ENCODE assay signal across 9 cellular contexts in genomic region chr1:29282924-29283803, GRCh38. TPM values are rescaled to one million over a fixed set of nuclear protein-coding genes. Genes with fewer than 3 reads are reported as not detected.
A peak's percentile ranks its signal among the peaks of the same experiment; 100 is the strongest.
DNase-seq lines count a peak whose midpoint lies in the region; ATAC-seq, FAIRE-seq and TF ChIP-seq lines count a peak whose summit lies in the region.
"Had no signal": no experiment of that assay in that cellular context is flagged by ENCODE, and none has a peak within 500 bp of the region (broad histone marks: within the 10 kb centered on the region; RNA-seq: fewer than 3 reads in every experiment).

No MANE protein-coding gene starts in this region.

- H3K4me3 ChIP-seq in NB4 (ENCODE audit: low read depth, low read length) (no peak overlapping the region), K562 (peak overlapping the region; percentile 42)

- peak overlapping the region; percentile 85 for H3K4me2 ChIP-seq in K562 (ENCODE audit: insufficient read depth, low read length)

- no peaks in the 10 kb centered on the region for H3K79me2 ChIP-seq in K562 (ENCODE audit: control insufficient read depth, insufficient read depth, low read length)

- peaks cover 11 to 25% of the 10 kb centered on the region in 2 experiments; a peak in 4 of 5 replicates for H3K4me1 ChIP-seq in K562 (replicated peaks in 1 of 2; ENCODE audit: control insufficient read depth in 2 of 2, insufficient read depth in 2 of 2, low read length in 2 of 2)

- H3K9me3 ChIP-seq in K562 (replicated peaks; ENCODE audit: control insufficient read depth, insufficient read depth, low read depth, low read length) = no peaks in the 10 kb centered on the region

- no TSS peak for BruUV-seq in K562 (replicated peaks; lab: Mats Ljungman, UMichigan)

- no peaks in the 10 kb centered on the region for H3K9me1 ChIP-seq in K562 (ENCODE audit: control insufficient read depth, insufficient read depth, low read length)

- H3K27ac ChIP-seq in K562 (ENCODE audit: extremely low read depth, low read depth, low read length) = no peak overlapping the region; the same call in 2 of the 3 replicates
- H3K27ac ChIP-seq: C4-2B had no signal

- ATAC-seq in K562 (peak; percentile 94), GM19035 (IDR thresholded peaks at IDR 0.05; ENCODE audit: unreplicated experiment) (no peak), HG03045 (IDR thresholded peaks at IDR 0.05; ENCODE audit: unreplicated experiment) (no peak)

- CTCF ChIA-PET in K562 (lab: Yijun Ruan, JAX; ENCODE audit: low intra/inter-chr PET ratio) = no interaction called here

- no peaks in the 10 kb centered on the region for H4K20me1 ChIP-seq in K562 (replicated peaks; ENCODE audit: control insufficient read depth, insufficient read depth, low read length)

- no peak for TF ChIP-seq POLR2A in NB4 (IDR thresholded peaks at IDR 0.05; ENCODE audit: extremely low read depth, insufficient read length)
- TF ChIP-seq POLR2A in K562 (conservative IDR thresholded peaks at IDR 0.05) = no peak

- TF ChIP-seq RAD21 in K562 (CRISPR knock-in tag; conservative IDR thresholded peaks at IDR 0.05 in 1 of 2, IDR thresholded peaks at IDR 0.05 in 1 of 2) = no peak

- intact Hi-C loops in K562 (cut with micrococcal nuclease) = no loop called here

- POLR2A ChIA-PET in K562 (lab: Yijun Ruan, JAX) = interaction anchor here (0.6 to 1.4 kb wide), 7 partner anchors 8 to 75 kb away, joined by 3 to 5 read pairs (median 3); partner anchors contain the start of gene MECR

- H3K9ac ChIP-seq in K562 (ENCODE audit: insufficient read depth in 1 of 2, low read depth in 2 of 2, low read length in 2 of 2) = peak overlapping the region; percentile 12 to 84; a peak in 3 of 4 replicates

- H2AFZ ChIP-seq in K562 (ENCODE audit: low read depth, low read length) = peak overlapping the region; percentile 98

- H3K36me3 ChIP-seq in K562 (ENCODE audit: control insufficient read depth, insufficient read depth, low read length) = no peaks in the 10 kb centered on the region

- WGBS in K562 (ENCODE audit: insufficient coverage, low coverage, missing lambda C conversion rate) = 4% methylated on average over 16 of the region's 16 CpGs

- no peak for TF ChIP-seq CTCF in NB4 (IDR thresholded peaks at IDR 0.05; ENCODE audit: low read depth, low read length)
- no peak for TF ChIP-seq CTCF in K562 (IDR thresholded peaks at IDR 0.05 in 2 of 3, conservative IDR thresholded peaks at IDR 0.05 in 1 of 3; ENCODE audit: insufficient read depth in 2 of 3, low read depth in 1 of 3, low read length in 3 of 3)

- in situ Hi-C loops in K562 (cut with MboI) = no loop called here

- TF ChIP-seq EP300 in K562 (IDR thresholded peaks at IDR 0.05; ENCODE audit: low read length) = no peak

- peak; percentile 99 for FAIRE-seq in K562 (lab: Jason Lieb, UNC)

- H3K27me3 ChIP-seq in K562 (ENCODE audit: control insufficient read depth in 2 of 2, insufficient read depth in 2 of 2, low read length in 2 of 2) = peaks cover 2 to 16% of the 10 kb centered on the region in 2 experiments

- peak; percentile 13 for DNase-seq in NK-92 treated with Interleukin-12 subunit alpha and Interleukin-12 subunit beta, amount 100 ng/mL, for 24 hours (lab: John Stamatoyannopoulos, UW)
- no peak for DNase-seq in NK-92 (lab: John Stamatoyannopoulos, UW; ENCODE audit: unreplicated experiment)
- DNase-seq in NB4 (ENCODE audit: low read depth) = peak; percentile 63
- DNase-seq in K562 (ENCODE audit: extremely low read depth in 1 of 4, low spot score in 3 of 4) = peak; percentile 97 to 99 (median 99)
- peak; percentile 94 for DNase-seq in left kidney (ENCODE audit: low read depth, low spot score)
- no peak for DNase-seq in stimulated activated naive CD4-positive, alpha-beta T cell (lab: John Stamatoyannopoulos, UW)

TF ChIP-seq in K562, 482 proteins besides CTCF, POLR2A, EP300 and RAD21 (continues in another document):
- no peak for TF ChIP-seq ZNF197 (CRISPR knock-in tag; IDR thresholded peaks at IDR 0.05; ENCODE audit: low read depth)
- TF ChIP-seq DPF2 (IDR thresholded peaks at IDR 0.05) = no peak; the same call in 1 of the 2 replicates
- no peak for TF ChIP-seq NCOA1 (IDR thresholded peaks at IDR 0.05; ENCODE audit: low read depth)
- no peak for TF ChIP-seq NR4A1 (CRISPR knock-in tag; IDR thresholded peaks at IDR 0.05)
- no peak for TF ChIP-seq NR4A1 (tag; IDR thresholded peaks at IDR 0.05)
- peak; percentile 53 for TF ChIP-seq EGR1 (conservative IDR thresholded peaks at IDR 0.05)
- 0 out of 4 replicates have a peak, but pooled peaks of 1 of the 2 experiments have one; percentile 45 for TF ChIP-seq TEAD1 (CRISPR knock-in tag; IDR thresholded peaks at IDR 0.05)
- TF ChIP-seq TEAD4 (IDR thresholded peaks at IDR 0.05; ENCODE audit: low read length) = peak; percentile 47; the same call in 1 of the 2 replicates
- TF ChIP-seq TEAD4 (CRISPR knock-in tag; IDR thresholded peaks at IDR 0.05; ENCODE audit: borderline replicate concordance) = no peak
- TF ChIP-seq CTBP1 (IDR thresholded peaks at IDR 0.05; ENCODE audit: borderline replicate concordance) = peak; percentile 37; the same call in 1 of the 2 replicates
- TF ChIP-seq HDGF (IDR thresholded peaks at IDR 0.05) = peak; percentile 55
- no peak for TF ChIP-seq ZNF778 (CRISPR knock-in tag; IDR thresholded peaks at IDR 0.05)
- TF ChIP-seq ZNF444 (CRISPR knock-in tag; IDR thresholded peaks at IDR 0.05) = no peak
- no peak for TF ChIP-seq CXXC5 (CRISPR knock-in tag; IDR thresholded peaks at IDR 0.05)
- no peak for TF ChIP-seq MYC (IDR thresholded peaks at IDR 0.05; ENCODE audit: low read depth, low read length)
- TF ChIP-seq MYC (CRISPR knock-in tag; IDR thresholded peaks at IDR 0.05; ENCODE audit: borderline replicate concordance, low read depth) = no peak
- TF ChIP-seq, protein P1, sequence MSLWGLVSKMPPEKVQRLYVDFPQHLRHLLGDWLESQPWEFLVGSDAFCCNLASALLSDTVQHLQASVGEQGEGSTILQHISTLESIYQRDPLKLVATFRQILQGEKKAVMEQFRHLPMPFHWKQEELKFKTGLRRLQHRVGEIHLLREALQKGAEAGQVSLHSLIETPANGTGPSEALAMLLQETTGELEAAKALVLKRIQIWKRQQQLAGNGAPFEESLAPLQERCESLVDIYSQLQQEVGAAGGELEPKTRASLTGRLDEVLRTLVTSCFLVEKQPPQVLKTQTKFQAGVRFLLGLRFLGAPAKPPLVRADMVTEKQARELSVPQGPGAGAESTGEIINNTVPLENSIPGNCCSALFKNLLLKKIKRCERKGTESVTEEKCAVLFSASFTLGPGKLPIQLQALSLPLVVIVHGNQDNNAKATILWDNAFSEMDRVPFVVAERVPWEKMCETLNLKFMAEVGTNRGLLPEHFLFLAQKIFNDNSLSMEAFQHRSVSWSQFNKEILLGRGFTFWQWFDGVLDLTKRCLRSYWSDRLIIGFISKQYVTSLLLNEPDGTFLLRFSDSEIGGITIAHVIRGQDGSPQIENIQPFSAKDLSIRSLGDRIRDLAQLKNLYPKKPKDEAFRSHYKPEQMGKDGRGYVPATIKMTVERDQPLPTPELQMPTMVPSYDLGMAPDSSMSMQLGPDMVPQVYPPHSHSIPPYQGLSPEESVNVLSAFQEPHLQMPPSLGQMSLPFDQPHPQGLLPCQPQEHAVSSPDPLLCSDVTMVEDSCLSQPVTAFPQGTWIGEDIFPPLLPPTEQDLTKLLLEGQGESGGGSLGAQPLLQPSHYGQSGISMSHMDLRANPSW (CRISPR knock-in tag; IDR thresholded peaks at IDR 0.05) = no peak
- TF ChIP-seq RBFOX2 (IDR thresholded peaks at IDR 0.05; ENCODE audit: low read depth, low read length) = 0 out of 2 replicates have a peak, but pooled peaks have one; percentile 8
- no peak for TF ChIP-seq ZKSCAN3 (CRISPR knock-in tag; IDR thresholded peaks at IDR 0.05)

RNA-seq across cellular contexts. Expression of gene PTPRU, which starts 46.8 kb away (rescaled TPM):
- 4.9 and 9.4 TPM in 2 replicates for total RNA-seq in K562 (2011; cell fraction: chromatin; rRNA removed; ENCODE audit: low replicate concordance)
- total RNA-seq in K562 (2011; cell fraction: nucleolus; rRNA removed) = 10.3 and 12.5 TPM in 2 replicates
- 6.5 and 6.9 TPM in 2 replicates for total RNA-seq in K562 (2011; cell fraction: nucleoplasm; rRNA removed)
- total RNA-seq in K562 (2014; rRNA removed) (2.9 and 4.3 TPM in 2 replicates), K562 (2014; rRNA removed; fragmentation: Illumina TruSeq; extraction: Trizol) (0.22 and 0.44 TPM in 2 replicates), K562 (2015; rRNA removed; fragmentation: Illumina TruSeq; extraction: Trizol) (0.64 and 1.0 TPM in 2 replicates), K562 (2021) (2.7 and 3.1 TPM in 2 replicates)
- polyA plus RNA-seq in K562 (2011; rRNA removed) (0.92 and 4.0 TPM in 2 replicates), K562 (2014; fragmentation: Illumina TruSeq; extraction: Trizol) (1.3 and 1.7 TPM in 2 replicates), K562 (2014; fragmentation: Nextera tagmentation; extraction: Ambion mirVana) (under 1 TPM; 0.01 to 0.03 TPM), K562 (2014; rRNA removed) (1.5 and 2.5 TPM in 2 replicates)
- 2.5 and 3.9 TPM in 2 replicates for polyA plus RNA-seq in K562 (2011; cell fraction: cytosol; rRNA removed)
- polyA plus RNA-seq in K562 (2011; cell fraction: nucleus; rRNA removed) = 6.1 and 10.5 TPM in 2 replicates
- polyA plus RNA-seq in K562 (2012) = 2.2 and 4.7 TPM in 2 replicates
- 0.91 and 2.5 TPM in 2 replicates for polyA minus RNA-seq in K562 (2011; rRNA and poly(A)+ RNA removed)
- 1.7 and 6.4 TPM in 2 replicates for polyA minus RNA-seq in K562 (2011; cell fraction: cytosol; rRNA and poly(A)+ RNA removed)
- polyA minus RNA-seq in K562 (2011; cell fraction: nucleus; rRNA and poly(A)+ RNA removed) = 3.6 and 6.8 TPM in 2 replicates

RNA-seq across cellular contexts. Expression of gene MECR, which starts 52.4 kb away (rescaled TPM):
- 106 and 162 TPM in 2 replicates for total RNA-seq in K562 (2011; cell fraction: chromatin; rRNA removed; ENCODE audit: low replicate concordance)
- total RNA-seq in K562 (2011; cell fraction: nucleolus; rRNA removed) = 106 and 111 TPM in 2 replicates
- total RNA-seq in K562 (2011; cell fraction: nucleoplasm; rRNA removed) = 98.9 and 104 TPM in 2 replicates
- 42.9 and 48.1 TPM in 2 replicates for total RNA-seq in K562 (2014; rRNA removed)
- 29.2 and 35.9 TPM in 2 replicates for total RNA-seq in K562 (2014; rRNA removed; fragmentation: Illumina TruSeq; extraction: Trizol)
- 27.5 and 30.4 TPM in 2 replicates for total RNA-seq in K562 (2015; rRNA removed; fragmentation: Illumina TruSeq; extraction: Trizol)
- 48.8 and 51.2 TPM in 2 replicates for total RNA-seq in K562 (2021)
- polyA plus RNA-seq in K562 (2011; rRNA removed) = 43.7 and 57.2 TPM in 2 replicates
- 46.1 and 47.4 TPM in 2 replicates for polyA plus RNA-seq in K562 (2011; cell fraction: cytosol; rRNA removed)
- 51.0 and 58.5 TPM in 2 replicates for polyA plus RNA-seq in K562 (2011; cell fraction: nucleus; rRNA removed)
- polyA plus RNA-seq in K562 (2012) = 39.0 and 47.8 TPM in 2 replicates
- polyA plus RNA-seq in K562 (2014; fragmentation: Illumina TruSeq; extraction: Trizol) = 52.8 and 58.3 TPM in 2 replicates
- polyA plus RNA-seq in K562 (2014; fragmentation: Nextera tagmentation; extraction: Ambion mirVana) = 10 to 100 TPM; 10.4 to 18.0 TPM
- 58.6 and 61.2 TPM in 2 replicates for polyA plus RNA-seq in K562 (2014; rRNA removed)
- polyA minus RNA-seq in K562 (2011; rRNA and poly(A)+ RNA removed) = 44.6 and 48.9 TPM in 2 replicates
- polyA minus RNA-seq in K562 (2011; cell fraction: cytosol; rRNA and poly(A)+ RNA removed) = 25.6 and 31.0 TPM in 2 replicates
- polyA minus RNA-seq in K562 (2011; cell fraction: nucleus; rRNA and poly(A)+ RNA removed) = 33.3 and 39.5 TPM in 2 replicates

Comparison
In these comparisons a context has a peak if more than half of its experiments do, and no peak if none do; other contexts are left out.
1. DNase-seq: peak in NK-92 treated with Interleukin-12 subunit alpha and Interleukin-12 subunit beta, amount 100 ng/mL, for 24 hours (single experiment), NB4 (single experiment), K562 (4 of 4) and left kidney (single experiment); none in NK-92 (single experiment) and stimulated activated naive CD4-positive, alpha-beta T cell (0 of 6).